Comparison of ENCODE assay signal across 10 cellular contexts in genomic region chr3:94098487-94098886, GRCh38. TPM values are rescaled to one million over a fixed set of nuclear protein-coding genes. Genes with fewer than 3 reads are reported as not detected.
DNase-seq lines count a peak whose midpoint lies in the region; ATAC-seq lines count a peak whose summit lies in the region.
"Had no signal": no experiment of that assay in that cellular context is flagged by ENCODE, and none has a peak within 500 bp of the region (broad histone marks: within the 10 kb centered on the region; RNA-seq: fewer than 3 reads in every experiment).

No MANE protein-coding gene starts in this region.

- peaks cover 13% of the 10 kb centered on the region for H3K4me1 ChIP-seq in adipocyte (ENCODE audit: control insufficient read depth, insufficient read depth, low read length)

- no peaks in the 10 kb centered on the region for H3K9me3 ChIP-seq in adipocyte (ENCODE audit: control insufficient read depth, low read length)

- H3K4me3 ChIP-seq in adipocyte (ENCODE audit: low read length) = peak overlapping the region; percentile 16
- H3K4me3 ChIP-seq: skin epidermis had no signal

- DNase-seq in CD1c-positive myeloid dendritic cell (ENCODE audit: extremely low spot score) = peak; percentile 90
- peak; percentile 48 for DNase-seq in KBM-7
- DNase-seq in adipocyte (ENCODE audit: low read depth) = no peak
- DNase-seq in left lobe of liver (ENCODE audit: low spot score) = no peak
- no peak for DNase-seq in NCI-H1694 treated with DMSO at 0.1 percent for 48 hours (lab: John Stamatoyannopoulos, UW)
- no peak for DNase-seq in cortex of kidney (lab: John Stamatoyannopoulos, UW)
- DNase-seq in LoVo (ENCODE audit: low spot score) = no peak
- DNase-seq: NCI-H524 had no signal

- H3K36me3 ChIP-seq in adipocyte (ENCODE audit: control insufficient read depth, insufficient read depth, low read length, severe bottlenecking) = peaks cover 11% of the 10 kb centered on the region

- in situ Hi-C loops in KBM-7 (cut with MboI; ENCODE audit: low pct_unique_long_range_greater_than_20kb, low sequenced_read_pairs) = no loop called here

- ATAC-seq in left lobe of liver (peak; percentile 36), GM21515 (IDR thresholded peaks at IDR 0.05; ENCODE audit: unreplicated experiment) (no peak)

- H3K9ac ChIP-seq in adipocyte (ENCODE audit: low read length) = no peak overlapping the region

- no peaks in the 10 kb centered on the region for H3K27me3 ChIP-seq in adipocyte (replicated peaks; ENCODE audit: control insufficient read depth, insufficient read depth, low read length)

RNA-seq across cellular contexts. Expression of gene NSUN3, which starts 35.6 kb away (rescaled TPM):
- total RNA-seq in left lobe of liver = 4.8 TPM

RNA-seq across cellular contexts. Expression of gene DHFR2, which starts 35.8 kb away (rescaled TPM):
- 4.1 TPM for total RNA-seq in left lobe of liver

Comparison
In these comparisons a context has a peak if more than half of its experiments do, and no peak if none do; other contexts are left out.
1. DNase-seq: peak in CD1c-positive myeloid dendritic cell (single experiment) and KBM-7 (single experiment); none in adipocyte (single experiment), left lobe of liver (single experiment), NCI-H1694 treated with DMSO at 0.1 percent for 48 hours (single experiment), cortex of kidney (single experiment) and LoVo (single experiment).